Comparison of ENCODE assay signal across 8 cellular contexts in the genomic region with DNA sequence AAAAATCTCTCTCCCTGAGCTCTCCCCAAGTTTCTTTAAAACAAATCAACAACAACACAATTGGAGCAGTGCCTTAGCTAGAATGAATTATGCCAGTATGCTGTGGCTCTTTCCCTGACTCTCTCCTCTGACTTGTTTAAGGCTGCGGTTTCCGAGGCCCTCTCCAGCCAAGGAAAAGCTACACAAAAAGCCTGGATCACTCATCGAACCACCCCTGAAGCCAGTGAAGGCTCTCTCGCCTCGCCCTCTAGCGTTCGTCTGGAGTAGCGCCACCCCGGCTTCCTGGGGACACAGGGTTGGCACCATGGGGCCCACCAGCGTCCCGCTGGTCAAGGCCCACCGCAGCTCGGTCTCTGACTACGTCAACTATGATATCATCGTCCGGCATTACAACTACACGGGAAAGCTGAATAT. TPM values are rescaled to one million over a fixed set of nuclear protein-coding genes. Genes with fewer than 3 reads are reported as not detected.
DNase-seq lines count a peak whose midpoint lies in the region; ATAC-seq and TF ChIP-seq lines count a peak whose summit lies in the region.

No MANE protein-coding gene starts in this region.

- ATAC-seq in HG03432 (IDR thresholded peaks at IDR 0.05; ENCODE audit: unreplicated experiment) (peak; percentile 25), esophagus mucosa (peak; percentile 72)

- H3K4me1 ChIP-seq in OCI-LY1 (ENCODE audit: insufficient read depth, low read length, severe bottlenecking) = peaks cover 29% of the 10 kb centered on the region

- no peak overlapping the region for H3K9ac ChIP-seq in OCI-LY1 (ENCODE audit: low read length)

- no peaks in the 10 kb centered on the region for H3F3A ChIP-seq in OCI-LY1 (ENCODE audit: insufficient read depth, low read length)

- H3K27ac ChIP-seq in OCI-LY1 (ENCODE audit: low read depth, low read length, poor library complexity, severe bottlenecking) = no peak overlapping the region

- no peaks in the 10 kb centered on the region for H3K36me3 ChIP-seq in OCI-LY1 (ENCODE audit: insufficient read depth, low read length)

- no peaks in the 10 kb centered on the region for H3K9me3 ChIP-seq in OCI-LY1 (ENCODE audit: low read length)

- no peaks in the 10 kb centered on the region for H3K9me2 ChIP-seq in OCI-LY1 (ENCODE audit: low read depth, low read length)

- H3K27me3 ChIP-seq in OCI-LY1 (ENCODE audit: insufficient read depth, low read length) = no peaks in the 10 kb centered on the region; the same call in 1 of the 2 replicates

- peak; percentile 95 for TF ChIP-seq CTCF in OCI-LY1 (IDR thresholded peaks at IDR 0.05; ENCODE audit: low read length)

- no peak overlapping the region for H3K4me3 ChIP-seq in OCI-LY1 (ENCODE audit: low read depth, low read length, poor library complexity, severe bottlenecking)

- H4K20me1 ChIP-seq in OCI-LY1 (ENCODE audit: insufficient read depth, low read length) = no peaks in the 10 kb centered on the region

- no peak overlapping the region for H3K4me2 ChIP-seq in OCI-LY1 (ENCODE audit: low read length)

- H2AFZ ChIP-seq in OCI-LY1 (ENCODE audit: low read length) = no peak overlapping the region

- no peaks in the 10 kb centered on the region for H3K79me2 ChIP-seq in OCI-LY1 (ENCODE audit: insufficient read depth, low read length)

- DNase-seq in NCI-H345 (lab: John Stamatoyannopoulos, UW) = peak; percentile 44
- no peak for DNase-seq in NCI-H345 treated with DMSO at 0.1 percent for 48 hours (lab: John Stamatoyannopoulos, UW; ENCODE audit: unreplicated experiment)
- DNase-seq in activated T-cell treated with anti-CD3 and anti-CD28 coated beads, Interleukin-2, amount 50 U/mL, for 1 hour = peak; percentile 89
- peak; percentile 93 for DNase-seq in myocyte (ENCODE audit: low read depth)
- DNase-seq in stimulated activated CD8-positive, alpha-beta memory T cell treated with anti-CD3 and anti-CD28 coated beads, Interleukin-4, amount 100 ng/mL, for 4 hours (ENCODE audit: low read depth in 2 of 2, low spot score in 1 of 2) = peak; percentile 68 to 84

RNA-seq across cellular contexts. Expression of a gene that starts 1.9 kb away (rescaled TPM):
- total RNA-seq in esophagus mucosa (4.0 TPM), myocyte (2.5 and 2.9 TPM in 2 replicates)
- polyA plus RNA-seq in myocyte (2012) = 1.1 TPM
